In the genomic region with DNA sequence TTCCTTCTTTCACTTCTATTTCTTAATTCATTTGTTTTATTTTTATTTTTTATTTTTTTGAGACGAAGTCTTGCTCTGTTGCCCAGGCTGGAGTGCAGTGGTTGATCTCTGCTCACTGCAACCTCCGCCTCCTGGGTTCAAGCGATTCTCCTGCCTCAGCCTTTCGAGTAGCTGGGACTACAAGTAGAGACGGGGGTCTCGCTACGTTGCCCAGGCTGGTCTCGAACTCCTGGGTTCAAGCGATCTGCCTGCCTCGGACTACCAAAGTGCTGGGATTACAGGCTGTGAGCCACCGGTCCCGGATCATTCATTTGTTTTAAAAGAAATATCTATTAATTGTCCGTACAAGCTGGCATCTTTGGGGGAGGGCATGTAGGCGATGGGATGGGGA, we compare ENCODE assay signal across 9 cellular contexts. TPM values are rescaled to one million over a fixed set of nuclear protein-coding genes. Genes with fewer than 3 reads are reported as not detected.
DNase-seq lines count a peak whose midpoint lies in the region; ATAC-seq and TF ChIP-seq lines count a peak whose summit lies in the region.
"Had no signal": no experiment of that assay in that cellular context is flagged by ENCODE, and none has a peak within 500 bp of the region (broad histone marks: within the 10 kb centered on the region; RNA-seq: fewer than 3 reads in every experiment).

No MANE protein-coding gene starts in this region.

- H3K4me1 ChIP-seq in left ventricle myocardium inferior, result peaks cover 39% of the 10 kb centered on the region
- peaks cover 0 to 28% of the 10 kb centered on the region in 2 donors for H3K4me1 ChIP-seq in right atrium auricular region
- peaks cover 33% of the 10 kb centered on the region for H3K4me1 ChIP-seq in vagina

- DNase-seq in left ventricle myocardium inferior (no peak), right atrium auricular region (ENCODE audit: low spot score) (no peak), vagina (ENCODE audit: extremely low spot score in 2 of 2) (no peak), NCI-H146 treated with DMSO at 0.1 percent for 48 hours (lab: John Stamatoyannopoulos, UW; ENCODE audit: unreplicated experiment) (no peak), midbrain (lab: John Stamatoyannopoulos, UW) (no peak), DMS 273 treated with DMSO at 0.1 percent for 48 hours (lab: John Stamatoyannopoulos, UW) (no peak)
- DNase-seq in activated naive CD8-positive, alpha-beta T cell treated with anti-CD3 and anti-CD28 coated beads, Interleukin-2, amount 50 U/mL, for 24 hours, result no peak
- no peak for DNase-seq in naive thymus-derived CD8-positive, alpha-beta T cell

- no peak for ATAC-seq in activated naive CD8-positive, alpha-beta T cell treated with anti-CD3 and anti-CD28 coated beads, Interleukin-2, amount 50 U/mL, for 24 hours
- no peak for ATAC-seq in naive thymus-derived CD8-positive, alpha-beta T cell

- H3K27ac ChIP-seq in left ventricle myocardium inferior (replicated peaks), result peak overlapping the region; percentile 82
- peak overlapping the region in 1 of 2 donors; percentile 84 for H3K27ac ChIP-seq in right atrium auricular region
- no peak overlapping the region for H3K27ac ChIP-seq in vagina

- peaks cover 10% of the 10 kb centered on the region for H3K36me3 Mint-ChIP-seq in activated naive CD8-positive, alpha-beta T cell treated with anti-CD3 and anti-CD28 coated beads, Interleukin-2, amount 50 U/mL, for 24 hours (ENCODE audit: low read depth)
- H3K36me3 Mint-ChIP-seq in naive thymus-derived CD8-positive, alpha-beta T cell, result no peaks in the 10 kb centered on the region

- H3K27ac Mint-ChIP-seq in activated naive CD8-positive, alpha-beta T cell treated with anti-CD3 and anti-CD28 coated beads, Interleukin-2, amount 50 U/mL, for 24 hours, result peak overlapping the region; percentile 70
- peak overlapping the region; percentile 89 to 97 (median 94) for H3K27ac Mint-ChIP-seq in naive thymus-derived CD8-positive, alpha-beta T cell

- peaks cover 17% of the 10 kb centered on the region for H3K27me3 Mint-ChIP-seq in activated naive CD8-positive, alpha-beta T cell treated with anti-CD3 and anti-CD28 coated beads, Interleukin-2, amount 50 U/mL, for 24 hours
- peaks cover 0 to 11% (median 3%) of the 10 kb centered on the region in 5 donors for H3K27me3 Mint-ChIP-seq in naive thymus-derived CD8-positive, alpha-beta T cell

- no peak for TF ChIP-seq POLR2A in vagina (IDR thresholded peaks at IDR 0.05)

- POLR2A ChIA-PET in naive thymus-derived CD8-positive, alpha-beta T cell (lab: Charles Lee), result interaction anchor here (1.1 to 3.2 kb wide), 2 partner anchors 9 to 19 kb away, joined by 3 to 27 read pairs; partner anchors contain the start of genes HSP90AB1 and SLC35B2

- intact Hi-C loops in left ventricle myocardium inferior (cut with micrococcal nuclease), result no loop called here
- intact Hi-C loops in vagina (cut with DNase I), result no loop called here

- H3K4me3 ChIP-seq in left ventricle myocardium inferior, result peak overlapping the region; percentile 81
- H3K4me3 ChIP-seq in right atrium auricular region, result peak overlapping the region in 1 of 2 donors; percentile 82
- peak overlapping the region; percentile 77 to 88 for H3K4me3 ChIP-seq in vagina

- H3K36me3 ChIP-seq in left ventricle myocardium inferior (no peaks in the 10 kb centered on the region), right atrium auricular region (no peaks in the 10 kb centered on the region), vagina (no peaks in the 10 kb centered on the region)

- H3K4me3 Mint-ChIP-seq in activated naive CD8-positive, alpha-beta T cell treated with anti-CD3 and anti-CD28 coated beads, Interleukin-2, amount 50 U/mL, for 24 hours, result peak overlapping the region; percentile 96
- peak overlapping the region; percentile 84 to 98 (median 94) for H3K4me3 Mint-ChIP-seq in naive thymus-derived CD8-positive, alpha-beta T cell

- peaks cover 61% of the 10 kb centered on the region for H3K4me1 Mint-ChIP-seq in activated naive CD8-positive, alpha-beta T cell treated with anti-CD3 and anti-CD28 coated beads, Interleukin-2, amount 50 U/mL, for 24 hours
- H3K4me1 Mint-ChIP-seq in naive thymus-derived CD8-positive, alpha-beta T cell, result peaks cover 27 to 67% (median 55%) of the 10 kb centered on the region in 4 donors

- no peak for TF ChIP-seq CTCF in left ventricle myocardium inferior (IDR thresholded peaks at IDR 0.05; ENCODE audit: borderline replicate concordance)
- TF ChIP-seq CTCF in right atrium auricular region (IDR thresholded peaks at IDR 0.05), result no peak
- TF ChIP-seq CTCF in vagina (IDR thresholded peaks at IDR 0.05), result no peak

- no peaks in the 10 kb centered on the region for H3K9me3 Mint-ChIP-seq in activated naive CD8-positive, alpha-beta T cell treated with anti-CD3 and anti-CD28 coated beads, Interleukin-2, amount 50 U/mL, for 24 hours
- no peaks in the 10 kb centered on the region for H3K9me3 Mint-ChIP-seq in naive thymus-derived CD8-positive, alpha-beta T cell

- peaks cover 29% of the 10 kb centered on the region for H3K27me3 ChIP-seq in left ventricle myocardium inferior (ENCODE audit: low read depth)
- H3K27me3 ChIP-seq in right atrium auricular region, result peaks cover 0 to 7% of the 10 kb centered on the region in 2 donors
- H3K27me3 ChIP-seq in vagina, result peaks cover 4% of the 10 kb centered on the region

- H3K9me3 ChIP-seq in left ventricle myocardium inferior (replicated peaks) (no peaks in the 10 kb centered on the region), right atrium auricular region (no peaks in the 10 kb centered on the region), vagina (no peaks in the 10 kb centered on the region)

RNA-seq across cellular contexts. Expression of gene NFKBIE, which starts 0.5 kb away (rescaled TPM):
- total RNA-seq in left ventricle myocardium inferior (2.1 TPM), right atrium auricular region (1 to 10 TPM; 3.8 to 8.7 TPM), vagina (17.2 TPM)
- 10 to 100 TPM; 11.4 to 14.4 TPM for total RNA-seq in naive thymus-derived CD8-positive, alpha-beta T cell
- polyA plus RNA-seq in naive thymus-derived CD8-positive, alpha-beta T cell, result 1 to 10 TPM; 2.7 to 4.1 (median 3.6) TPM

RNA-seq across cellular contexts. Expression of gene TMEM151B, which starts 4.4 kb away (rescaled TPM):
- total RNA-seq in left ventricle myocardium inferior, result not detected
- total RNA-seq in right atrium auricular region, result 1 to 10 TPM in 1 of 2 donors, under 1 TPM in 1; 0.11 to 2.6 TPM
- not detected for total RNA-seq in naive thymus-derived CD8-positive, alpha-beta T cell
- polyA plus RNA-seq in naive thymus-derived CD8-positive, alpha-beta T cell, result not detected
- total RNA-seq in vagina, result 0.49 TPM
- total RNA-seq: esophagus mucosa had no signal

RNA-seq across cellular contexts. Expression of gene SLC35B2, which starts 8.5 kb away (rescaled TPM):
- total RNA-seq in left ventricle myocardium inferior, result 20.2 TPM
- 10 to 100 TPM; 23.0 to 23.7 TPM for total RNA-seq in right atrium auricular region
- 10 to 100 TPM; 18.0 to 18.3 TPM for total RNA-seq in naive thymus-derived CD8-positive, alpha-beta T cell
- 10 to 100 TPM; 31.9 to 40.1 (median 39.0) TPM for polyA plus RNA-seq in naive thymus-derived CD8-positive, alpha-beta T cell
- 19.6 TPM for total RNA-seq in vagina

RNA-seq across cellular contexts. Expression of gene HSP90AB1, which starts 18.9 kb away (rescaled TPM):
- 786 TPM for total RNA-seq in left ventricle myocardium inferior
- total RNA-seq in right atrium auricular region, result 100 to 1,000 TPM; 716 to 772 TPM
- 100 to 1,000 TPM; 480 to 502 TPM for total RNA-seq in naive thymus-derived CD8-positive, alpha-beta T cell
- 100 to 1,000 TPM; 420 to 607 (median 518) TPM for polyA plus RNA-seq in naive thymus-derived CD8-positive, alpha-beta T cell
- total RNA-seq in vagina, result 463 TPM

RNA-seq across cellular contexts. Expression of gene SLC29A1, which starts 42.4 kb away (rescaled TPM):
- total RNA-seq in left ventricle myocardium inferior, result 154 TPM
- 100 to 1,000 TPM; 105 to 256 TPM for total RNA-seq in right atrium auricular region
- 1 to 10 TPM; 1.3 to 2.3 TPM for total RNA-seq in naive thymus-derived CD8-positive, alpha-beta T cell
- 1 to 10 TPM; 2.0 to 2.6 (median 2.5) TPM for polyA plus RNA-seq in naive thymus-derived CD8-positive, alpha-beta T cell
- total RNA-seq in vagina, result 51.1 TPM
